25 cellular contexts compared by ENCODE assay signal in the genomic region with DNA sequence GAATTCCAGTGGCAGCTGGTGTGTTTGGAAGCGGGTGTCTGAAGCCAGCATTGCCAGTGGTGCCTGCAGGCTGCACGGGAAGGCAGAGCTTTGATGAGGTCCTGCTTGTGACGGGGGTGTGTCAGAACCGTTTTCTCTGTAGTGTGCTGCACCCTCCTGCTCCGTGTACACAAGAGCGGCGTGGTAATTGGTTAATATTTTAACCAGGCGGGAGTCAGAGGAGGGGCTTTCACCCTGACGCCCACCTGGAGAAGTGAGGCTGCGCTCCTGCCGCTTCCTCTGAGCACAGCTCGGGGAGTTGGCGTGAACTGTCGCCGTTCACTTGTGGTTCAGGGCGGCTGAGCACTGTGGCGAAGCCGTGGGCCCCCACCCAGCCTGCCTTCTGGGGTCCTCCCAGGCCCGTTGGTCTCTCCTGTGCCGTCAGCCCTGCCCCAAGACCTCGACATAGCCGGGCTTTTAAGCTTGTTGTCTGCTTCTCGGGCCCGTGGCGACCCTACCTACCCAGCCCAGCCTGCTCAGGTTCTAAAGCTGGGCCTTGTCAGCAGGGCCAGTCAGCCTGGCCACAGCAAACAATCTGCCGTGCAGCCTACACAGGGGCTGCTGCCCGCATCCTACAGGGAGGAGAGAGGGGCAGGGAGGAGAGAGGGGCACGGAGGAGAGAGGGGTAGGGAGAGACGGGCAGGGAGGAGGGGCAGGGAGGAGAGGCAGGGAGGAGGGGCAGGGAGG. TPM values are rescaled to one million over a fixed set of nuclear protein-coding genes. Genes with fewer than 3 reads are reported as not detected.
DNase-seq lines count a peak whose midpoint lies in the region; ATAC-seq, FAIRE-seq and TF ChIP-seq lines count a peak whose summit lies in the region.
"Had no signal": no experiment of that assay in that cellular context is flagged by ENCODE, and none has a peak within 500 bp of the region (broad histone marks: within the 10 kb centered on the region; RNA-seq: fewer than 3 reads in every experiment).

No MANE protein-coding gene starts in this region.

- H2AFZ ChIP-seq in GM23248 = no peak overlapping the region

- H3K9me3 ChIP-seq in A549 (no peaks in the 10 kb centered on the region), colonic mucosa (no peaks in the 10 kb centered on the region), pancreas (no peaks in the 10 kb centered on the region), tibial nerve (no peaks in the 10 kb centered on the region), GM23248 (ENCODE audit: low read depth) (no peaks in the 10 kb centered on the region)
- H3K9me3 ChIP-seq: HAP-1, heart left ventricle had no signal

- H3K9ac ChIP-seq in colonic mucosa (ENCODE audit: low read depth in 2 of 2, low read length in 2 of 2) (peak overlapping the region in 1 of 2 donors; percentile 43), GM23248 (no peak overlapping the region)

- intact Hi-C loops in colonic mucosa (cut with DNase I) (no loop called here), pancreas (cut with DNase I) (no loop called here)

- FAIRE-seq in A549 (lab: Jason Lieb, UNC) = no peak
- FAIRE-seq in pancreas (lab: Jason Lieb, UNC) = no peak
- FAIRE-seq: endothelial cell of umbilical vein, GM12891, GM19239 had no signal

- H3K27me3 ChIP-seq in colonic mucosa = no peaks in the 10 kb centered on the region
- no peaks in the 10 kb centered on the region for H3K27me3 ChIP-seq in pancreas
- no peaks in the 10 kb centered on the region for H3K27me3 ChIP-seq in tibial nerve
- no peaks in the 10 kb centered on the region for H3K27me3 ChIP-seq in GM23248 (replicated peaks; ENCODE audit: insufficient read depth)
- H3K27me3 ChIP-seq: heart left ventricle had no signal

- H3F3A ChIP-seq in GM23248 (ENCODE audit: insufficient read depth) = no peaks in the 10 kb centered on the region

- ATAC-seq in A549 (peak; percentile 62 to 73), pancreas (peak in 3 of 4 donors; percentile 8 to 38 (median 18))
- ATAC-seq: activated naive CD8-positive, alpha-beta T cell treated with anti-CD3 and anti-CD28 coated beads, Interleukin-2, amount 50 U/mL, for 24 hours had no signal

- H3K4me2 ChIP-seq in A549 (no peak overlapping the region; the same call in 2 of the 3 replicates), GM23248 (ENCODE audit: unreplicated experiment) (no peak overlapping the region)

- H3K36me3 ChIP-seq in colonic mucosa (no peaks in the 10 kb centered on the region), pancreas (peaks cover 0 to 4% (median 0%) of the 10 kb centered on the region in 3 donors), tibial nerve (peaks cover 0 to 73% (median 0%) of the 10 kb centered on the region in 3 donors), GM23248 (ENCODE audit: low read depth) (no peaks in the 10 kb centered on the region)
- H3K36me3 ChIP-seq: HAP-1 had no signal

- H3K4me3 ChIP-seq in A549 (no peak overlapping the region), colonic mucosa (no peak overlapping the region), pancreas (no peak overlapping the region), tibial nerve (no peak overlapping the region), GM23248 (no peak overlapping the region)
- H3K4me3 ChIP-seq: HAP-1, heart left ventricle had no signal

- no peak for TF ChIP-seq RAD21 in A549 (conservative IDR thresholded peaks at IDR 0.05 in 1 of 2, IDR thresholded peaks at IDR 0.05 in 1 of 2)
- TF ChIP-seq RAD21 in Ishikawa (IDR thresholded peaks at IDR 0.05; ENCODE audit: low read depth) = no peak

- no peaks in the 10 kb centered on the region for H3K79me2 ChIP-seq in GM23248 (ENCODE audit: insufficient read depth)

- no peaks in the 10 kb centered on the region for H3K9me2 ChIP-seq in GM23248 (ENCODE audit: insufficient read depth)

- H4K20me1 ChIP-seq in GM23248 (ENCODE audit: insufficient read depth) = no peaks in the 10 kb centered on the region

- H3K4me1 ChIP-seq in A549 (peaks cover 14% of the 10 kb centered on the region), colonic mucosa (no peaks in the 10 kb centered on the region), pancreas (no peaks in the 10 kb centered on the region), tibial nerve (no peaks in the 10 kb centered on the region), GM23248 (ENCODE audit: insufficient read depth) (no peaks in the 10 kb centered on the region)
- H3K4me1 ChIP-seq: HAP-1, heart left ventricle had no signal

- TF ChIP-seq POLR2A in A549 (IDR thresholded peaks at IDR 0.05; ENCODE audit: low read length) (no peak), tibial nerve (IDR thresholded peaks at IDR 0.05) (no peak)

- in situ Hi-C loops in GM23248 (cut with MboI) = no loop called here

- POLR2A ChIA-PET in A549 (lab: Yijun Ruan, JAX) = no interaction called here

- TF ChIP-seq EP300 in A549 (IDR thresholded peaks at IDR 0.05) = no peak
- TF ChIP-seq EP300 in Ishikawa (IDR thresholded peaks at IDR 0.05; ENCODE audit: borderline replicate concordance) = no peak
- TF ChIP-seq EP300 in tibial nerve (IDR thresholded peaks at IDR 0.05) = no peak

- DNase-seq in A549 (ENCODE audit: low read depth in 1 of 2, low spot score in 1 of 2) (no peak), colonic mucosa (peak; percentile 41), pancreas (no peak), tibial nerve (ENCODE audit: low spot score in 2 of 2) (no peak), GM23248 (no peak), NCI-H446 (lab: John Stamatoyannopoulos, UW) (no peak), NCI-H128 (lab: John Stamatoyannopoulos, UW; ENCODE audit: unreplicated experiment) (no peak)
- DNase-seq: activated CD8-positive, alpha-beta memory T cell treated with anti-CD3 and anti-CD28 coated beads, Interleukin-2, amount 50 U/mL, for 4 hours; activated naive CD8-positive, alpha-beta T cell treated with anti-CD3 and anti-CD28 coated beads, Interleukin-2, amount 50 U/mL, for 24 hours; CD4-positive, alpha-beta T cell; cortex of kidney; heart left ventricle; NCI-H1092; NCI-H82; retina; SIG-M5; stimulated activated CD4-positive, alpha-beta T cell treated with anti-CD3 and anti-CD28 coated beads, Interleukin-12 subunit alpha, Interleukin-12 subunit beta, amount 100 ng/mL, for 4 hours had no signal

- CTCF ChIA-PET in A549 (lab: Yijun Ruan, JAX) = interaction anchor here (0.6 kb wide), 1 partner anchor 204 kb away, joined by 3 read pairs; no protein-coding TSS in a partner anchor

- TF ChIP-seq CTCF in A549 (IDR thresholded peaks at IDR 0.05) (no peak), colonic mucosa (IDR thresholded peaks at IDR 0.05) (no peak), pancreas (IDR thresholded peaks at IDR 0.05) (no peak), tibial nerve (IDR thresholded peaks at IDR 0.05) (no peak)

- H3K27ac ChIP-seq in A549 = peak overlapping the region; percentile 55 to 81; a peak in 4 of 6 replicates
- H3K27ac ChIP-seq in colonic mucosa = peak overlapping the region; percentile 74
- peak overlapping the region in 2 of 4 donors; percentile 19 to 22 for H3K27ac ChIP-seq in pancreas
- no peak overlapping the region for H3K27ac ChIP-seq in tibial nerve
- H3K27ac ChIP-seq in GM23248 = no peak overlapping the region
- H3K27ac ChIP-seq: heart left ventricle had no signal

- 83% methylated on average over 21 of the region's 29 CpGs for WGBS in A549 (ENCODE audit: missing lambda C conversion rate)
- 65 to 66% methylated on average over 28 to 29 of the region's 29 CpGs for WGBS in pancreas, 2 donors
- 68 to 74% methylated on average over 23 to 29 of the region's 29 CpGs for WGBS in tibial nerve, 2 donors
- 77 to 82% methylated on average over 26 to 29 of the region's 29 CpGs for WGBS in GM23248 (ENCODE audit: low coverage in 1 of 2, low lambda C conversion rate in 2 of 2, missing lambda C conversion rate in 2 of 2), 2 experiments

TF ChIP-seq in A549, 52 proteins besides CTCF, POLR2A, EP300 and RAD21:
- no peak for TF ChIP-seq HOXA7 (CRISPR knock-in tag; IDR thresholded peaks at IDR 0.05)
- TF ChIP-seq RFX5 (IDR thresholded peaks at IDR 0.05) = no peak
- TF ChIP-seq POLR2AphosphoS2 (conservative IDR thresholded peaks at IDR 0.05; ENCODE audit: low read length) = no peak
- no peak for TF ChIP-seq HEYL (CRISPR knock-in tag; IDR thresholded peaks at IDR 0.05)
- no peak for TF ChIP-seq TFCP2L1 (CRISPR knock-in tag; IDR thresholded peaks at IDR 0.05)

TF ChIP-seq in Ishikawa, 13 proteins besides CTCF, POLR2A, EP300 and RAD21:
- TF ChIP-seq EGR1 (IDR thresholded peaks at IDR 0.05) = no peak
- TF ChIP-seq FOXM1 (IDR thresholded peaks at IDR 0.05; ENCODE audit: borderline replicate concordance, low read depth) = no peak
- TF ChIP-seq ZBTB7A (IDR thresholded peaks at IDR 0.05; ENCODE audit: low read depth) = 0 out of 2 replicates have a peak, but pooled peaks have one; percentile 10

RNA-seq across cellular contexts. Expression of a gene that starts 11.6 kb away (rescaled TPM):
- polyA plus RNA-seq in A549 (2011; rRNA removed) (not detected in 2 replicates), A549 (2017; fragmentation: RNase III; extraction: RNeasy Plus Mini Kit Qiagen cat#74134 plus additional on column Dnase treatment) (not detected in 3 replicates), pancreas (1 to 10 TPM in 1 of 2 donors, under 1 TPM in 1; 0.16 to 2.3 TPM), GM23248 (2016; fragmentation: Nextera tagmentation; extraction: Ambion mirVana) (1.9 and 2.6 TPM in 2 replicates)
- 0.01 TPM in 1 of 2 replicates, not detected in the other for polyA plus RNA-seq in A549 (2012; cell fraction: cytosol; rRNA removed)
- polyA plus RNA-seq in A549 (2012; cell fraction: nucleus; rRNA removed) = not detected in 2 replicates
- polyA minus RNA-seq in A549 (2011; rRNA and poly(A)+ RNA removed) = not detected in 2 replicates
- total RNA-seq in colonic mucosa (not detected), pancreas (1 to 10 TPM in 1 of 6 donors, under 1 TPM in 2, not detected in 3; 0.09 to 1.2 (median 0.12) TPM), tibial nerve (10 to 100 TPM in 1 of 4 donors, 1 to 10 TPM in 2, under 1 TPM in 1; 0.20 to 10.3 (median 2.5) TPM)
- not detected in 2 replicates for total RNA-seq in GM23248 (2014; rRNA removed; shearing (Covaris generic))
- total RNA-seq: CD4-positive, alpha-beta T cell; endothelial cell of umbilical vein; heart left ventricle; LHCN-M2; lower leg skin; mononuclear cell had no signal
- polyA plus RNA-seq: endothelial cell of umbilical vein had no signal

Comparison
In these comparisons a context has a peak if more than half of its experiments do, and no peak if none do; other contexts are left out.
1. H3K27ac ChIP-seq: peak in A549 (2 of 2) and colonic mucosa (single experiment); none in tibial nerve (0 of 4) and GM23248 (single experiment).